ENCODE assay signal across 14 cellular contexts in genomic region chr11:17244046-17244445, GRCh38. TPM values are rescaled to one million over a fixed set of nuclear protein-coding genes. Genes with fewer than 3 reads are reported as not detected.
DNase-seq lines count a peak whose midpoint lies in the region; ATAC-seq and TF ChIP-seq lines count a peak whose summit lies in the region.
"Had no signal": no experiment of that assay in that cellular context is flagged by ENCODE, and none has a peak within 500 bp of the region (broad histone marks: within the 10 kb centered on the region; RNA-seq: fewer than 3 reads in every experiment).

No MANE protein-coding gene starts in this region.

- no peak overlapping the region for H3K9ac ChIP-seq in endodermal cell (ENCODE audit: extremely low read depth, low read length, poor library complexity, severe bottlenecking)

- WGBS in endodermal cell (ENCODE audit: insufficient coverage in 1 of 2, insufficient read length in 1 of 2), 2 experiments, result 91 to 92% methylated on average over 1 of the region's 2 CpGs
- 72 to 78% methylated on average over 2 of the region's 2 CpGs for WGBS in thyroid gland, 2 donors

- H3K27me3 ChIP-seq in endodermal cell (ENCODE audit: control insufficient read depth, insufficient read depth, low read length, poor library complexity, severe bottlenecking) (no peaks in the 10 kb centered on the region), thyroid gland (no peaks in the 10 kb centered on the region)
- H3K27me3 ChIP-seq: heart right ventricle had no signal

- POLR2A ChIA-PET in activated CD8-positive, alpha-beta T cell treated with anti-CD3 and anti-CD28 coated beads, Interleukin-2, amount 10 ng/mL, durations not matched to agents 7 days and 5 days (lab: Charles Lee), result no interaction called here

- intact Hi-C loops in thyroid gland (cut with DNase I), result no loop called here

- H3K4me1 Mint-ChIP-seq in activated CD8-positive, alpha-beta T cell treated with anti-CD3 and anti-CD28 coated beads, Interleukin-2, amount 10 ng/mL, durations not matched to agents 7 days and 5 days (ENCODE audit: low read depth), result peaks cover 17% of the 10 kb centered on the region
- no peaks in the 10 kb centered on the region for H3K4me1 Mint-ChIP-seq in endodermal cell

- H3K27me3 Mint-ChIP-seq in activated CD8-positive, alpha-beta T cell treated with anti-CD3 and anti-CD28 coated beads, Interleukin-2, amount 10 ng/mL, durations not matched to agents 7 days and 5 days (ENCODE audit: low read depth), result peaks cover 22% of the 10 kb centered on the region
- H3K27me3 Mint-ChIP-seq in endodermal cell (ENCODE audit: insufficient read depth), result no peaks in the 10 kb centered on the region
- H3K27me3 Mint-ChIP-seq: activated naive CD4-positive, alpha-beta T cell treated with anti-CD3 and anti-CD28 coated beads, Interleukin-2, amount 50 U/mL, for 24 hours had no signal

- H3K27ac Mint-ChIP-seq in activated CD8-positive, alpha-beta T cell treated with anti-CD3 and anti-CD28 coated beads, Interleukin-2, amount 10 ng/mL, durations not matched to agents 7 days and 5 days, result no peak overlapping the region
- H3K27ac Mint-ChIP-seq in endodermal cell, result no peak overlapping the region
- H3K27ac Mint-ChIP-seq: activated naive CD4-positive, alpha-beta T cell treated with anti-CD3 and anti-CD28 coated beads, Interleukin-2, amount 50 U/mL, for 24 hours; dendritic cell treated with granulocyte-macrophage colony-stimulating factor and Interleukin-4, amounts not matched to agents 40 ng/mL and 50 ng/mL, for 4 days had no signal

- H3K9me3 Mint-ChIP-seq in activated CD8-positive, alpha-beta T cell treated with anti-CD3 and anti-CD28 coated beads, Interleukin-2, amount 10 ng/mL, durations not matched to agents 7 days and 5 days (ENCODE audit: insufficient read depth), result no peaks in the 10 kb centered on the region
- no peaks in the 10 kb centered on the region for H3K9me3 Mint-ChIP-seq in endodermal cell
- H3K9me3 Mint-ChIP-seq: activated naive CD4-positive, alpha-beta T cell treated with anti-CD3 and anti-CD28 coated beads, Interleukin-2, amount 50 U/mL, for 24 hours; dendritic cell treated with granulocyte-macrophage colony-stimulating factor and Interleukin-4, amounts not matched to agents 40 ng/mL and 50 ng/mL, for 4 days had no signal

- CTCF ChIA-PET in activated CD8-positive, alpha-beta T cell treated with anti-CD3 and anti-CD28 coated beads, Interleukin-2, amount 10 ng/mL, durations not matched to agents 7 days and 5 days (lab: Charles Lee), result interaction anchor here (1.3 to 5.2 kb wide), 2 partner anchors 14 to 42 kb away, joined by 3 to 26 read pairs; no protein-coding TSS in a partner anchor

- no peak overlapping the region for H3K27ac ChIP-seq in endodermal cell (ENCODE audit: low read depth, low read length)
- no peak overlapping the region for H3K27ac ChIP-seq in thyroid gland
- H3K27ac ChIP-seq: heart right ventricle had no signal

- H3K4me3 Mint-ChIP-seq in activated CD8-positive, alpha-beta T cell treated with anti-CD3 and anti-CD28 coated beads, Interleukin-2, amount 10 ng/mL, durations not matched to agents 7 days and 5 days, result no peak overlapping the region
- H3K4me3 Mint-ChIP-seq in endodermal cell, result no peak overlapping the region
- H3K4me3 Mint-ChIP-seq: activated naive CD4-positive, alpha-beta T cell treated with anti-CD3 and anti-CD28 coated beads, Interleukin-2, amount 50 U/mL, for 24 hours; dendritic cell treated with granulocyte-macrophage colony-stimulating factor and Interleukin-4, amounts not matched to agents 40 ng/mL and 50 ng/mL, for 4 days had no signal

- H3K9me3 ChIP-seq in endodermal cell (ENCODE audit: control insufficient read depth, low read length) (no peaks in the 10 kb centered on the region), thyroid gland (no peaks in the 10 kb centered on the region)
- H3K9me3 ChIP-seq: heart right ventricle had no signal

- no peak for DNase-seq in activated CD8-positive, alpha-beta T cell treated with anti-CD3 and anti-CD28 coated beads, Interleukin-2, amount 10 ng/mL, durations not matched to agents 7 days and 5 days
- DNase-seq in endodermal cell, result no peak
- no peak for DNase-seq in NCI-H2029 treated with DMSO at 0.1 percent for 48 hours (lab: John Stamatoyannopoulos, UW)
- DNase-seq in thyroid gland, result no peak
- DNase-seq: heart right ventricle, mesendoderm, NCI-H1930, retina had no signal

- H3K36me3 Mint-ChIP-seq in activated CD8-positive, alpha-beta T cell treated with anti-CD3 and anti-CD28 coated beads, Interleukin-2, amount 10 ng/mL, durations not matched to agents 7 days and 5 days (ENCODE audit: low read depth), result no peaks in the 10 kb centered on the region
- H3K36me3 Mint-ChIP-seq in endodermal cell (ENCODE audit: low read depth), result no peaks in the 10 kb centered on the region
- H3K36me3 Mint-ChIP-seq: activated naive CD4-positive, alpha-beta T cell treated with anti-CD3 and anti-CD28 coated beads, Interleukin-2, amount 50 U/mL, for 24 hours had no signal

- TF ChIP-seq POLR2A in thyroid gland (IDR thresholded peaks at IDR 0.05), result no peak

- H3K36me3 ChIP-seq in endodermal cell (ENCODE audit: control insufficient read depth, insufficient read depth, low read length) (no peaks in the 10 kb centered on the region), thyroid gland (no peaks in the 10 kb centered on the region)
- H3K36me3 ChIP-seq: heart right ventricle had no signal

- TF ChIP-seq CTCF in endodermal cell (conservative IDR thresholded peaks at IDR 0.05) (no peak), thyroid gland (IDR thresholded peaks at IDR 0.05) (no peak)

- H3K4me3 ChIP-seq in endodermal cell (ENCODE audit: low read length) (no peak overlapping the region), thyroid gland (replicated peaks in 1 of 3) (no peak overlapping the region)
- H3K4me3 ChIP-seq: heart right ventricle had no signal

- H3K4me1 ChIP-seq in endodermal cell (ENCODE audit: control insufficient read depth, insufficient read depth, low read length), result no peaks in the 10 kb centered on the region
- no peaks in the 10 kb centered on the region for H3K4me1 ChIP-seq in thyroid gland
- H3K4me1 ChIP-seq: heart right ventricle had no signal

- ATAC-seq in GM18508 (IDR thresholded peaks at IDR 0.05; ENCODE audit: insufficient read depth, unreplicated experiment) (peak; percentile 97), GM21390 (IDR thresholded peaks at IDR 0.05; ENCODE audit: unreplicated experiment) (peak; percentile 83), HG03108 (IDR thresholded peaks at IDR 0.05; ENCODE audit: unreplicated experiment) (peak; percentile 76), HG02763 (IDR thresholded peaks at IDR 0.05; ENCODE audit: unreplicated experiment) (no peak)
- peak; percentile 38 for ATAC-seq in activated CD8-positive, alpha-beta T cell treated with anti-CD3 and anti-CD28 coated beads, Interleukin-2, amount 10 ng/mL, durations not matched to agents 7 days and 5 days
- ATAC-seq: heart right ventricle had no signal

RNA-seq across cellular contexts. Expression of gene NUCB2, which starts 32.5 kb away (rescaled TPM):
- 100 to 1,000 TPM; 187 to 210 TPM for total RNA-seq in activated CD8-positive, alpha-beta T cell treated with anti-CD3 and anti-CD28 coated beads, Interleukin-2, amount 10 ng/mL, durations not matched to agents 7 days and 5 days
- total RNA-seq in endodermal cell (10 to 100 TPM; 52.4 to 64.6 TPM), thyroid gland (100 to 1,000 TPM in 3 of 4 donors, 10 to 100 TPM in 1; 73.2 to 152 (median 113) TPM)
- polyA plus RNA-seq in endodermal cell (2013, experiment 1 of 2), result 45.4 TPM
- polyA plus RNA-seq in endodermal cell (2013, experiment 2 of 2), result 50.5 TPM

RNA-seq across cellular contexts. Expression of gene PIK3C2A, which starts 36.3 kb away (rescaled TPM):
- total RNA-seq in activated CD8-positive, alpha-beta T cell treated with anti-CD3 and anti-CD28 coated beads, Interleukin-2, amount 10 ng/mL, durations not matched to agents 7 days and 5 days, result 10 to 100 TPM; 21.5 to 24.9 TPM
- total RNA-seq in endodermal cell, result 100 to 1,000 TPM; 108 to 109 TPM
- 47.2 TPM for polyA plus RNA-seq in endodermal cell (2013, experiment 1 of 2)
- polyA plus RNA-seq in endodermal cell (2013, experiment 2 of 2), result 51.9 TPM
- 100 to 1,000 TPM in 3 of 4 donors, 10 to 100 TPM in 1; 94.0 to 207 (median 132) TPM for total RNA-seq in thyroid gland
